In genomic region chr10:123583639-123584418, GRCh38 we compare ENCODE assay signal across 8 cellular contexts.
DNase-seq lines count a peak whose midpoint lies in the region; ATAC-seq and TF ChIP-seq lines count a peak whose summit lies in the region.

No MANE protein-coding gene starts in this region.

- DNase-seq in NCI-H1436 (lab: John Stamatoyannopoulos, UW) (peak; percentile 70), NCI-H1436 treated with DMSO at 0.1 percent for 48 hours (lab: John Stamatoyannopoulos, UW) (no peak), MG63 (peak; percentile 92), UCSD-AML1 (lab: John Stamatoyannopoulos, UW; ENCODE audit: unreplicated experiment) (peak; percentile 27), fibroblast of mammary gland (ENCODE audit: low read depth) (peak; percentile 76), naive B cell (no peak), type B pancreatic cell (ENCODE audit: extremely low spot score, unreplicated experiment) (peak; percentile 84)

- ATAC-seq in naive B cell (ENCODE audit: low read depth in 2 of 2) (peak; percentile 30 to 32), GM21723 (IDR thresholded peaks at IDR 0.05; ENCODE audit: unreplicated experiment) (no peak)

- H3K27me3 ChIP-seq in MG63 = peaks cover 10% of the 10 kb centered on the region

- H3K36me3 Mint-ChIP-seq in naive B cell = no peaks in the 10 kb centered on the region
- H3K36me3 Mint-ChIP-seq in type B pancreatic cell = no peaks in the 10 kb centered on the region

- H3K36me3 ChIP-seq in MG63 = no peaks in the 10 kb centered on the region

- H3K4me3 Mint-ChIP-seq in naive B cell = no peak overlapping the region
- H3K4me3 Mint-ChIP-seq in type B pancreatic cell = no peak overlapping the region

- H3K27me3 Mint-ChIP-seq in naive B cell (peaks cover 47 to 69% (median 67%) of the 10 kb centered on the region in 3 donors), type B pancreatic cell (peaks cover 68% of the 10 kb centered on the region)

- peak; percentile 81 for TF ChIP-seq CTCF in fibroblast of mammary gland (conservative IDR thresholded peaks at IDR 0.05; ENCODE audit: control insufficient read depth, insufficient read depth, low read depth, low read length)
- TF ChIP-seq CTCF in type B pancreatic cell (conservative IDR thresholded peaks at IDR 0.05) = peak; percentile 94

- no peaks in the 10 kb centered on the region for H3K9me3 ChIP-seq in MG63

- H3K27ac Mint-ChIP-seq in naive B cell (no peak overlapping the region), type B pancreatic cell (no peak overlapping the region)

- H3K4me3 ChIP-seq in MG63 = no peak overlapping the region
- no peak overlapping the region for H3K4me3 ChIP-seq in fibroblast of mammary gland (ENCODE audit: control insufficient read depth, low read depth, low read length)

- H3K4me1 Mint-ChIP-seq in naive B cell (no peaks in the 10 kb centered on the region), type B pancreatic cell (ENCODE audit: unreplicated experiment) (no peaks in the 10 kb centered on the region)

- peaks cover 0 to 2% (median 0%) of the 10 kb centered on the region in 7 donors for H3K9me3 Mint-ChIP-seq in naive B cell
- no peaks in the 10 kb centered on the region for H3K9me3 Mint-ChIP-seq in type B pancreatic cell

Comparison
In these comparisons a context has a peak if more than half of its experiments do, and no peak if none do; other contexts are left out.
1. DNase-seq: peak in NCI-H1436 (single experiment), MG63 (single experiment), UCSD-AML1 (single experiment), fibroblast of mammary gland (single experiment) and type B pancreatic cell (single experiment); none in NCI-H1436 treated with DMSO at 0.1 percent for 48 hours (single experiment) and naive B cell (single experiment).